ENCODE assay signal across 6 cellular contexts in the genomic region with DNA sequence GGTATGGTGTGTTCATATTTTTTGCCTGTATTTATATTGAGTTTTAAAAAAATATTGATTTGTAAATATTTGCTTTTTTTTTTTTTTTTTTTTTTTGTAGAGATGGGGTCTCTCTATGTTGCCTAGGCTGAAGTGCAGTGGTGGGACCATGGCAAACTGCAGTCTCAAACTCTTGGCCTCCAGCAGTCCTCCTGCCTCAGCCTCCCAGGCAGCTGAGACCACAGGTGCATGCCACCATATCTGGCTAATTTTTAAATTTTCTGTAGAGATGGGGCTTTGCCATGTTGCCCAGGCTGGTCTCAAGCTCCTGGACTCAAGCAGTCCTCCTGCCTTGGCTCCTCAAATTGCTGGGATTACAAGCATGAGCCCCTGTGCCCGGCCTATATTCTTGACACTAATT.
"Had no signal": no experiment of that assay in that cellular context is flagged by ENCODE, and none has a peak within 500 bp of the region (broad histone marks: within the 10 kb centered on the region; RNA-seq: fewer than 3 reads in every experiment).

No MANE protein-coding gene starts in this region.

- ATAC-seq: K562 had no signal

- DNase-seq: IMR-90, KBM-7, KG1 had no signal

- FAIRE-seq: HTR-8/SVneo, K562 had no signal

- H3K27ac ChIP-seq: HL-60 had no signal

- H3K4me3 ChIP-seq: K562 had no signal
